ENCODE assay signal across 28 cellular contexts in genomic region chr4:3518511-3518880, GRCh38. TPM values are rescaled to one million over a fixed set of nuclear protein-coding genes. Genes with fewer than 3 reads are reported as not detected.
"Had no signal": no experiment of that assay in that cellular context is flagged by ENCODE, and none has a peak within 500 bp of the region (broad histone marks: within the 10 kb centered on the region; RNA-seq: fewer than 3 reads in every experiment).

No MANE protein-coding gene starts in this region.

- H3K36me3 Mint-ChIP-seq: activated naive CD8-positive, alpha-beta T cell had no signal

- ATAC-seq: activated CD8-positive, alpha-beta memory T cell treated with anti-CD3 and anti-CD28 coated beads, Interleukin-2, amount 10 ng/mL, durations not matched to agents 7 days and 5 days; K562; T-helper 17 cell had no signal

- H3K4me3 ChIP-seq: cardiac muscle cell, K562, Peyer's patch had no signal

- H3K27ac ChIP-seq: brain microvascular endothelial cell, cardiac muscle cell, Peyer's patch had no signal

- H3K4me1 Mint-ChIP-seq: activated B cell treated with CpG ODN at 0.5 μM for 24 hours; activated CD4-positive, alpha-beta T cell treated with anti-CD3 and anti-CD28 coated beads, Interleukin-2, amount 10 ng/mL, durations not matched to agents 24 days and 14 days; activated CD8-positive, alpha-beta memory T cell treated with anti-CD3 and anti-CD28 coated beads, Interleukin-2, amount 10 ng/mL, durations not matched to agents 7 days and 5 days had no signal

- H3K4me3 Mint-ChIP-seq: activated B cell treated with CpG ODN at 0.5 μM for 24 hours; activated CD4-positive, alpha-beta T cell treated with anti-CD3 and anti-CD28 coated beads, Interleukin-2, amount 10 ng/mL, durations not matched to agents 24 days and 14 days; activated CD8-positive, alpha-beta memory T cell treated with anti-CD3 and anti-CD28 coated beads, Interleukin-2, amount 10 ng/mL, durations not matched to agents 7 days and 5 days; activated naive CD8-positive, alpha-beta T cell; activated T-cell treated with anti-CD3 and anti-CD28 coated beads, Interleukin-2, amount 50 U/mL, for 24 hours; activated T-helper 1 cell treated with anti-CD3 and anti-CD28 coated beads, Interleukin-12 subunit alpha, Interleukin-12 subunit beta, Interleukin-2, Interleukin-4 antibody, amounts not matched to agents 30 ng/mL and 10 ng/mL and 1 ng/mL, durations not matched to agents 14 hours and 24 hours and 36 hours; T-helper 17 cell had no signal

- DNase-seq: activated B cell treated with CpG ODN at 0.5 μM for 24 hours; activated CD4-positive, alpha-beta T cell treated with anti-CD3 and anti-CD28 coated beads for 1 hour; activated CD4-positive, alpha-beta T cell treated with anti-CD3 and anti-CD28 coated beads, Interleukin-2, amount 10 ng/mL, durations not matched to agents 24 days and 14 days; activated CD4-positive, alpha-beta T cell treated with anti-CD3 and anti-CD28 coated beads, Interleukin-2, amount 50 U/mL, for 48 hours; activated CD8-positive, alpha-beta memory T cell treated with anti-CD3 and anti-CD28 coated beads, Interleukin-2, amount 10 ng/mL, durations not matched to agents 7 days and 5 days; activated effector memory CD4-positive, alpha-beta T cell treated with Interleukin-2 at 50 U/mL for 16 hours; activated naive CD4-positive, alpha-beta T cell; activated T-cell treated with anti-CD3 and anti-CD28 coated beads, Interleukin-2, amount 50 U/mL, for 24 hours; amygdala; brain microvascular endothelial cell; Karpas-422; MM.1S; NCI-H1105 treated with DMSO at 0.1 percent for 48 hours; NCI-H1436 treated with DMSO at 0.1 percent for 48 hours; NCI-H187; NCI-H2081; NCI-H510A treated with DMSO at 0.1 percent for 48 hours; NCI-H69; NK-92 treated with Interleukin-12 subunit alpha and Interleukin-12 subunit beta, amount 100 ng/mL, for 24 hours; OCI-M1; Peyer's patch; SIG-M5; T-helper 9 cell had no signal

- H3K4me1 ChIP-seq: Peyer's patch had no signal

- H3K27ac Mint-ChIP-seq: activated B cell treated with CpG ODN at 0.5 μM for 24 hours; activated CD4-positive, alpha-beta T cell treated with anti-CD3 and anti-CD28 coated beads, Interleukin-2, amount 10 ng/mL, durations not matched to agents 24 days and 14 days; activated CD8-positive, alpha-beta memory T cell treated with anti-CD3 and anti-CD28 coated beads, Interleukin-2, amount 10 ng/mL, durations not matched to agents 7 days and 5 days; activated naive CD8-positive, alpha-beta T cell; activated T-cell treated with anti-CD3 and anti-CD28 coated beads, Interleukin-2, amount 50 U/mL, for 24 hours; activated T-helper 1 cell treated with anti-CD3 and anti-CD28 coated beads, Interleukin-12 subunit alpha, Interleukin-12 subunit beta, Interleukin-2, Interleukin-4 antibody, amounts not matched to agents 30 ng/mL and 10 ng/mL and 1 ng/mL, durations not matched to agents 14 hours and 24 hours and 36 hours; T-helper 17 cell had no signal

- H3K9me3 Mint-ChIP-seq: activated B cell treated with CpG ODN at 0.5 μM for 24 hours; activated CD4-positive, alpha-beta T cell treated with anti-CD3 and anti-CD28 coated beads, Interleukin-2, amount 10 ng/mL, durations not matched to agents 24 days and 14 days; activated T-cell treated with anti-CD3 and anti-CD28 coated beads, Interleukin-2, amount 50 U/mL, for 24 hours; activated T-helper 1 cell treated with anti-CD3 and anti-CD28 coated beads, Interleukin-12 subunit alpha, Interleukin-12 subunit beta, Interleukin-2, Interleukin-4 antibody, amounts not matched to agents 30 ng/mL and 10 ng/mL and 1 ng/mL, durations not matched to agents 14 hours and 24 hours and 36 hours had no signal

- H3K27me3 Mint-ChIP-seq: activated B cell treated with CpG ODN at 0.5 μM for 24 hours; activated CD4-positive, alpha-beta T cell treated with anti-CD3 and anti-CD28 coated beads, Interleukin-2, amount 10 ng/mL, durations not matched to agents 24 days and 14 days; activated CD8-positive, alpha-beta memory T cell treated with anti-CD3 and anti-CD28 coated beads, Interleukin-2, amount 10 ng/mL, durations not matched to agents 7 days and 5 days; activated naive CD8-positive, alpha-beta T cell; activated T-cell treated with anti-CD3 and anti-CD28 coated beads, Interleukin-2, amount 50 U/mL, for 24 hours; T-helper 17 cell had no signal

- H3K9me3 ChIP-seq: Peyer's patch had no signal

- H3K27me3 ChIP-seq: brain microvascular endothelial cell, cardiac muscle cell, Peyer's patch had no signal

RNA-seq across cellular contexts. Expression of gene DOK7, which starts 55.4 kb away (rescaled TPM):
- total RNA-seq: activated CD4-positive, alpha-beta T cell treated with anti-CD3 and anti-CD28 coated beads, Interleukin-2, amount 10 ng/mL, durations not matched to agents 24 days and 14 days; activated CD8-positive, alpha-beta memory T cell treated with anti-CD3 and anti-CD28 coated beads, Interleukin-2, amount 10 ng/mL, durations not matched to agents 7 days and 5 days; activated T-helper 1 cell treated with anti-CD3 and anti-CD28 coated beads, Interleukin-12 subunit alpha, Interleukin-12 subunit beta, Interleukin-2, Interleukin-4 antibody, amounts not matched to agents 30 ng/mL and 10 ng/mL and 1 ng/mL, durations not matched to agents 14 hours and 24 hours and 36 hours; K562; T-helper 17 cell had no signal
- polyA plus RNA-seq: K562 had no signal
